2 cellular contexts compared by ENCODE assay signal in genomic region chr4:121702136-121702535, GRCh38.
TF ChIP-seq lines count a peak whose summit lies in the region.

No MANE protein-coding gene starts in this region.

TF ChIP-seq in HepG2, 621 proteins besides CTCF, POLR2A, EP300 and RAD21:
- TF ChIP-seq ZNF644 (CRISPR knock-in tag; IDR thresholded peaks at IDR 0.05; ENCODE audit: low read depth) (no peak), TCF7 (IDR thresholded peaks at IDR 0.05; ENCODE audit: low read depth) (no peak), TEAD2 (CRISPR knock-in tag; IDR thresholded peaks at IDR 0.05) (no peak), ZNF564 (CRISPR knock-in tag; IDR thresholded peaks at IDR 0.05) (peak; percentile 96), ZMYM2 (CRISPR knock-in tag; IDR thresholded peaks at IDR 0.05) (no peak)

TF ChIP-seq in GM12891, 5 proteins besides CTCF, POLR2A, EP300 and RAD21:
- TF ChIP-seq SPI1 (IDR thresholded peaks at IDR 0.05; ENCODE audit: low read depth, low read length): no peak
- TF ChIP-seq POLR2AphosphoS5 (IDR thresholded peaks at IDR 0.05; ENCODE audit: low read depth, low read length): no peak
